11 cellular contexts compared by ENCODE assay signal in the genomic region with DNA sequence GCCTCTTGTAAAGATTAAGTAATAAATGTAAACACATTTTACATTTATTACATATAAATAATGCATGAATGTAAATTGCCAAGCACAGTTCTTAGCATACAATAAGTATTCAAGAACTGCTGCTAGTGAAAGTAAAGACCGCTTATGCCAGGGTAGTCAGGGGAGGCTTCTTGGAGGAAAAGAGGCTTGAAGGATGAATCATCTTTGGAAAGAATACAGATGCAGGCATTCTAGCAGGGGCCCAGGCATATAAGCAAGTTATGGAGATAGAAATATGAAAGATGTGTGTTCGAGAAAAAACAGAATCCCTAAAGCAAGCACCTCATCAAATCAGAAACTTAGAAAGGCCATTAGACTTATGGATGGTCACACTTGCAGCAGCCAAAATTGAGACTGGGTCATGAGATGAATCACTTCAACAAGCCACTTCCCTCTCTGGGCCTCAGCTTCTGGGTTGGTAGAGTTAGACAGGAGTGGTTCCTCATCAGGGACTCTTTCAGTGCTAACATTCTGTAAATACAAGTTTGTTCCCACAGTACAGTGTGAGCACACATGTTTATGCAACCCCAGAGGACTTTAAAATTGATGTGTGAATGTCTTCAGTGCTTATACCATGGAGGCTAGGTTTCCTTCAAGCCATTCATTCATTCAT.
A peak's percentile ranks its signal among the peaks of the same experiment; 100 is the strongest.
DNase-seq lines count a peak whose midpoint lies in the region; ATAC-seq and TF ChIP-seq lines count a peak whose summit lies in the region.
"Had no signal": no experiment of that assay in that cellular context is flagged by ENCODE, and none has a peak within 500 bp of the region (broad histone marks: within the 10 kb centered on the region; RNA-seq: fewer than 3 reads in every experiment).

No MANE protein-coding gene starts in this region.

- no peak for TF ChIP-seq CTCF in stomach (IDR thresholded peaks at IDR 0.05)

- no peak overlapping the region for H3K27ac Mint-ChIP-seq in effector memory CD8-positive, alpha-beta T cell
- no peak overlapping the region for H3K27ac Mint-ChIP-seq in activated CD4-positive, alpha-beta memory T cell treated with anti-CD3 and anti-CD28 coated beads, Interleukin-2, amount 10 ng/mL, durations not matched to agents 7 days and 5 days
- H3K27ac Mint-ChIP-seq: IgD-negative memory B cell had no signal

- no peak for TF ChIP-seq POLR2A in stomach (IDR thresholded peaks at IDR 0.05)

- no peak for TF ChIP-seq EP300 in stomach (IDR thresholded peaks at IDR 0.05)

- no peaks in the 10 kb centered on the region for H3K27me3 ChIP-seq in stomach

- DNase-seq in NCI-H345 (lab: John Stamatoyannopoulos, UW) (peak; percentile 10), NCI-H345 treated with DMSO at 0.1 percent for 48 hours (lab: John Stamatoyannopoulos, UW; ENCODE audit: unreplicated experiment) (no peak), SKM-1 treated with dmso at 0.1 percent for 144 hours (lab: John Stamatoyannopoulos, UW; ENCODE audit: unreplicated experiment) (peak; percentile 56), stomach (no peak)
- no peak for DNase-seq in effector memory CD8-positive, alpha-beta T cell
- DNase-seq in activated naive CD4-positive, alpha-beta T cell treated with anti-CD3 and anti-CD28 coated beads, Interleukin-2, amount 50 U/mL, for 16 hours, result no peak
- no peak for DNase-seq in activated CD4-positive, alpha-beta memory T cell treated with anti-CD3 and anti-CD28 coated beads, Interleukin-2, amount 10 ng/mL, durations not matched to agents 7 days and 5 days
- DNase-seq: activated T-cell treated with anti-CD3 and anti-CD28 coated beads for 4 hours had no signal

- H3K36me3 Mint-ChIP-seq in effector memory CD8-positive, alpha-beta T cell (ENCODE audit: insufficient read depth), result no peaks in the 10 kb centered on the region
- H3K36me3 Mint-ChIP-seq in activated CD4-positive, alpha-beta memory T cell treated with anti-CD3 and anti-CD28 coated beads, Interleukin-2, amount 10 ng/mL, durations not matched to agents 7 days and 5 days (ENCODE audit: low read depth), result no peaks in the 10 kb centered on the region
- H3K36me3 Mint-ChIP-seq: IgD-negative memory B cell had no signal

- CTCF ChIA-PET in activated CD4-positive, alpha-beta memory T cell treated with anti-CD3 and anti-CD28 coated beads, Interleukin-2, amount 10 ng/mL, durations not matched to agents 7 days and 5 days (lab: Charles Lee), result interaction anchor here (0.6 kb wide), 1 partner anchor 443 kb away, joined by 4 read pairs; no protein-coding TSS in a partner anchor

- no peak overlapping the region for H3K4me3 Mint-ChIP-seq in effector memory CD8-positive, alpha-beta T cell
- H3K4me3 Mint-ChIP-seq in activated CD4-positive, alpha-beta memory T cell treated with anti-CD3 and anti-CD28 coated beads, Interleukin-2, amount 10 ng/mL, durations not matched to agents 7 days and 5 days, result no peak overlapping the region
- H3K4me3 Mint-ChIP-seq: IgD-negative memory B cell had no signal

- POLR2A ChIA-PET in activated CD4-positive, alpha-beta memory T cell treated with anti-CD3 and anti-CD28 coated beads, Interleukin-2, amount 10 ng/mL, durations not matched to agents 7 days and 5 days (lab: Charles Lee), result no interaction called here

- no peak overlapping the region for H3K4me3 ChIP-seq in stomach

- peak; percentile 79 for ATAC-seq in HG03025 (IDR thresholded peaks at IDR 0.05; ENCODE audit: low FRiP score, unreplicated experiment)
- ATAC-seq in effector memory CD8-positive, alpha-beta T cell (replicated peaks), result no peak

- no peaks in the 10 kb centered on the region for H3K4me1 Mint-ChIP-seq in effector memory CD8-positive, alpha-beta T cell (ENCODE audit: low read depth in 2 of 2)
- peaks cover 1% of the 10 kb centered on the region for H3K4me1 Mint-ChIP-seq in activated CD4-positive, alpha-beta memory T cell treated with anti-CD3 and anti-CD28 coated beads, Interleukin-2, amount 10 ng/mL, durations not matched to agents 7 days and 5 days

- peaks cover 7 to 11% of the 10 kb centered on the region in 2 donors for H3K27me3 Mint-ChIP-seq in effector memory CD8-positive, alpha-beta T cell
- H3K27me3 Mint-ChIP-seq in activated CD4-positive, alpha-beta memory T cell treated with anti-CD3 and anti-CD28 coated beads, Interleukin-2, amount 10 ng/mL, durations not matched to agents 7 days and 5 days, result no peaks in the 10 kb centered on the region
- H3K27me3 Mint-ChIP-seq: IgD-negative memory B cell had no signal

- intact Hi-C loops in stomach (cut with DNase I; ENCODE audit: low total_unique reads), result no loop called here

- peak overlapping the region in 3 of 5 donors; percentile 17 to 77 (median 64) for H3K27ac ChIP-seq in stomach
- H3K27ac ChIP-seq: 22Rv1 had no signal

- peaks cover 10 to 51% (median 32%) of the 10 kb centered on the region in 4 donors for H3K4me1 ChIP-seq in stomach

- no peaks in the 10 kb centered on the region for H3K9me3 ChIP-seq in stomach

- no peaks in the 10 kb centered on the region for H3K9me3 Mint-ChIP-seq in effector memory CD8-positive, alpha-beta T cell
- no peaks in the 10 kb centered on the region for H3K9me3 Mint-ChIP-seq in activated CD4-positive, alpha-beta memory T cell treated with anti-CD3 and anti-CD28 coated beads, Interleukin-2, amount 10 ng/mL, durations not matched to agents 7 days and 5 days
- H3K9me3 Mint-ChIP-seq: IgD-negative memory B cell had no signal

- H3K36me3 ChIP-seq in stomach, result no peaks in the 10 kb centered on the region

- WGBS in stomach, 5 donors, result 85 to 95% (median 92%) methylated on average over 2 of the region's 2 CpGs

Comparison
In these comparisons a context has a peak if more than half of its experiments do, and no peak if none do; other contexts are left out.
1. DNase-seq: peak in NCI-H345 (single experiment) and SKM-1 treated with dmso at 0.1 percent for 144 hours (single experiment); none in NCI-H345 treated with DMSO at 0.1 percent for 48 hours (single experiment), stomach (single experiment), effector memory CD8-positive, alpha-beta T cell (0 of 3), activated naive CD4-positive, alpha-beta T cell treated with anti-CD3 and anti-CD28 coated beads, Interleukin-2, amount 50 U/mL, for 16 hours (single experiment) and activated CD4-positive, alpha-beta memory T cell treated with anti-CD3 and anti-CD28 coated beads, Interleukin-2, amount 10 ng/mL, durations not matched to agents 7 days and 5 days (single experiment).